In genomic region chr9:20356392-20357206, GRCh38 we compare ENCODE assay signal across 8 cellular contexts.
DNase-seq lines count a peak whose midpoint lies in the region; ATAC-seq, FAIRE-seq and TF ChIP-seq lines count a peak whose summit lies in the region.

No MANE protein-coding gene starts in this region.

- no peak overlapping the region for H2AFZ ChIP-seq in OCI-LY3 (ENCODE audit: low read depth, low read length)

- peak overlapping the region; percentile 86 for H3K27ac Mint-ChIP-seq in activated naive CD4-positive, alpha-beta T cell treated with anti-CD3 and anti-CD28 coated beads, Interleukin-2, amount 10 ng/mL, durations not matched to agents 7 days and 5 days

- no peaks in the 10 kb centered on the region for H3K9me3 Mint-ChIP-seq in activated naive CD4-positive, alpha-beta T cell treated with anti-CD3 and anti-CD28 coated beads, Interleukin-2, amount 10 ng/mL, durations not matched to agents 7 days and 5 days

- no peaks in the 10 kb centered on the region for H3K27me3 ChIP-seq in OCI-LY3 (ENCODE audit: low read depth, low read length)
- H3K27me3 ChIP-seq in pancreas: no peaks in the 10 kb centered on the region

- no peaks in the 10 kb centered on the region for H3K36me3 ChIP-seq in OCI-LY3 (replicated peaks; ENCODE audit: low read depth, low read length)
- no peaks in the 10 kb centered on the region for H3K36me3 ChIP-seq in pancreas

- H4K20me1 ChIP-seq in OCI-LY3 (ENCODE audit: insufficient read depth, low read length): no peaks in the 10 kb centered on the region

- H3K27ac ChIP-seq in OCI-LY3 (ENCODE audit: low read length) (no peak overlapping the region), pancreas (peak overlapping the region in 2 of 4 donors; percentile 33 to 37)

- DNase-seq in Right ventricle myocardium inferior (ENCODE audit: missing footprints): peak; percentile 53
- DNase-seq in cardiac septum (ENCODE audit: low spot score): no peak
- peak; percentile 70 for DNase-seq in HPDE6-E6E7 (ENCODE audit: extremely low spot score)
- DNase-seq in activated naive CD4-positive, alpha-beta T cell treated with anti-CD3 and anti-CD28 coated beads, Interleukin-2, amount 10 ng/mL, durations not matched to agents 7 days and 5 days: peak; percentile 80
- peak; percentile 82 for DNase-seq in glomerular endothelial cell (ENCODE audit: extremely low read depth, low read depth, low spot score)
- DNase-seq in pancreas: peak in 4 of 6 donors; percentile 49 to 68 (median 61)
- DNase-seq in ureter (ENCODE audit: low spot score): peak; percentile 78

- intact Hi-C loops in Right ventricle myocardium inferior (cut with DNase I) (loop anchor here (1.0 to 10.0 kb wide), 5 partner anchors 266 to 758 kb away; partner anchors contain the start of gene MLLT3), cardiac septum (cut with DNase I) (loop anchor here (1.0 to 10.0 kb wide), 4 partner anchors 266 to 586 kb away; partner anchors contain the start of gene MLLT3), pancreas (cut with DNase I) (no loop called here)

- no peak overlapping the region for H3K4me3 ChIP-seq in OCI-LY3 (ENCODE audit: low read length)
- no peak overlapping the region for H3K4me3 ChIP-seq in pancreas

- no peaks in the 10 kb centered on the region for H3K79me2 ChIP-seq in OCI-LY3 (ENCODE audit: low read length)

- H3K4me1 Mint-ChIP-seq in activated naive CD4-positive, alpha-beta T cell treated with anti-CD3 and anti-CD28 coated beads, Interleukin-2, amount 10 ng/mL, durations not matched to agents 7 days and 5 days: peaks cover 96% of the 10 kb centered on the region

- peak; percentile 84 for TF ChIP-seq CTCF in OCI-LY3 (IDR thresholded peaks at IDR 0.05; ENCODE audit: low read depth, low read length)
- peak in 3 of 4 donors; percentile 30 to 35 (median 33) for TF ChIP-seq CTCF in pancreas (IDR thresholded peaks at IDR 0.05)

- peak overlapping the region; percentile 29 for H3K4me3 Mint-ChIP-seq in activated naive CD4-positive, alpha-beta T cell treated with anti-CD3 and anti-CD28 coated beads, Interleukin-2, amount 10 ng/mL, durations not matched to agents 7 days and 5 days

- H3K36me3 Mint-ChIP-seq in activated naive CD4-positive, alpha-beta T cell treated with anti-CD3 and anti-CD28 coated beads, Interleukin-2, amount 10 ng/mL, durations not matched to agents 7 days and 5 days: peaks cover 87% of the 10 kb centered on the region

- H3K9me3 ChIP-seq in OCI-LY3 (ENCODE audit: insufficient read depth, low read length): no peaks in the 10 kb centered on the region
- H3K9me3 ChIP-seq in pancreas: no peaks in the 10 kb centered on the region

- H3K4me1 ChIP-seq in OCI-LY3 (ENCODE audit: low read length) (peaks cover 31% of the 10 kb centered on the region), pancreas (peaks cover 11 to 30% (median 11%) of the 10 kb centered on the region in 3 donors)

- no peak overlapping the region for H3K9ac ChIP-seq in OCI-LY3 (ENCODE audit: low read length)

- peak; percentile 84 for FAIRE-seq in pancreas (lab: Jason Lieb, UNC)

- WGBS in pancreas, 2 donors: 5 to 7% methylated on average over 10 of the region's 10 CpGs

- CTCF ChIA-PET in activated naive CD4-positive, alpha-beta T cell treated with anti-CD3 and anti-CD28 coated beads, Interleukin-2, amount 10 ng/mL, durations not matched to agents 7 days and 5 days (lab: Charles Lee): interaction anchor here (0.7 to 3.8 kb wide), 9 partner anchors 121 to 585 kb away, joined by 3 to 18 read pairs (median 4); partner anchors contain the start of gene MLLT3

- no peaks in the 10 kb centered on the region for H3K27me3 Mint-ChIP-seq in activated naive CD4-positive, alpha-beta T cell treated with anti-CD3 and anti-CD28 coated beads, Interleukin-2, amount 10 ng/mL, durations not matched to agents 7 days and 5 days

- no peak overlapping the region for H3K4me2 ChIP-seq in OCI-LY3 (ENCODE audit: low read length)

- ATAC-seq in Right ventricle myocardium inferior (peak; percentile 80), pancreas (peak; percentile 80 to 91 (median 87))

Comparison
In these comparisons a context has a peak if more than half of its experiments do, and no peak if none do; other contexts are left out.
1. intact Hi-C loops: an anchor here in Right ventricle myocardium inferior (1.0 to 10.0 kb wide) and cardiac septum (1.0 to 10.0 kb wide); none called in pancreas.